1 cellular context compared by ENCODE assay signal in genomic region chr2:230955163-230955779, GRCh38.
TF ChIP-seq lines count a peak whose summit lies in the region.

No MANE protein-coding gene starts in this region.

TF ChIP-seq in HEK293T, 16 proteins besides CTCF, POLR2A, EP300 and RAD21 (continued from another document):
- TF ChIP-seq FOXM1 (IDR thresholded peaks at IDR 0.05; ENCODE audit: borderline replicate concordance) (no peak), SP1 (IDR thresholded peaks at IDR 0.05) (no peak), ARNT (IDR thresholded peaks at IDR 0.05) (no peak), NFRKB (IDR thresholded peaks at IDR 0.05) (no peak), BHLHE40 (IDR thresholded peaks at IDR 0.05; ENCODE audit: borderline replicate concordance) (no peak), PKNOX1 (IDR thresholded peaks at IDR 0.05) (no peak)
